In the genomic region with DNA sequence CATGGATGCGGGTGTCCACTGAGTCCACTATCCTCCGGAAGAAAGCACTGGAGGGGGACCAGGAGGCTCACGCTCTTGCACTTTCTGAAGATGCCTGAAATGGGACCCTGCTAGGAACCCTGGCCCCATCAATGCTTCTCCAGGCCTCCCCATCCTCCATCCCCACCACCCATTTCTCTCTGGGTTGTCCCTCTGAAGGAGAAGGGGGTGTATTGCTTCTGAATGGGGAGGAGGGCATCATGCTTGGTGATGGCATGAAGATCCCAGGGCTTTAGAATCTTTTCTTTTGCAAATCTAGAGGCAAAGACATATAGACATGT, we compare ENCODE assay signal across 3 cellular contexts.
TF ChIP-seq lines count a peak whose summit lies in the region.

No MANE protein-coding gene starts in this region.

TF ChIP-seq in SK-N-SH, 30 proteins besides CTCF, POLR2A, EP300 and RAD21:
- no peak for TF ChIP-seq NFIC (IDR thresholded peaks at IDR 0.05; ENCODE audit: borderline replicate concordance)
- no peak for TF ChIP-seq MXI1 (IDR thresholded peaks at IDR 0.05; ENCODE audit: low read depth, low read length)
- TF ChIP-seq FOSL2 (IDR thresholded peaks at IDR 0.05; ENCODE audit: borderline replicate concordance, low read depth) = no peak
- TF ChIP-seq MAX (IDR thresholded peaks at IDR 0.05; ENCODE audit: low read depth) = no peak
- no peak for TF ChIP-seq RFX5 (IDR thresholded peaks at IDR 0.05; ENCODE audit: low read length)
- TF ChIP-seq, protein P1, sequence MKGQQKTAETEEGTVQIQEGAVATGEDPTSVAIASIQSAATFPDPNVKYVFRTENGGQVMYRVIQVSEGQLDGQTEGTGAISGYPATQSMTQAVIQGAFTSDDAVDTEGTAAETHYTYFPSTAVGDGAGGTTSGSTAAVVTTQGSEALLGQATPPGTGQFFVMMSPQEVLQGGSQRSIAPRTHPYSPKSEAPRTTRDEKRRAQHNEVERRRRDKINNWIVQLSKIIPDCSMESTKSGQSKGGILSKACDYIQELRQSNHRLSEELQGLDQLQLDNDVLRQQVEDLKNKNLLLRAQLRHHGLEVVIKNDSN (IDR thresholded peaks at IDR 0.05; ENCODE audit: borderline replicate concordance, low read depth) = no peak
- TF ChIP-seq IRF3 (IDR thresholded peaks at IDR 0.05; ENCODE audit: low read depth, low read length) = no peak
- TF ChIP-seq RXRA (IDR thresholded peaks at IDR 0.05; ENCODE audit: borderline replicate concordance, low read depth) = no peak
- no peak for TF ChIP-seq FOXM1 (IDR thresholded peaks at IDR 0.05; ENCODE audit: low read depth)
TF ChIP-seq in SK-N-SH: peak in this region for 0.

TF ChIP-seq in SK-N-SH treated with all-trans-retinoic acid at 6 μM for 48 hours, 23 proteins besides CTCF, POLR2A, EP300 and RAD21:
- TF ChIP-seq ARNTL (CRISPR knock-in tag; IDR thresholded peaks at IDR 0.05; ENCODE audit: borderline replicate concordance, low read depth) = no peak
- TF ChIP-seq BACH2 (CRISPR knock-in tag; IDR thresholded peaks at IDR 0.05; ENCODE audit: borderline replicate concordance) = no peak
- TF ChIP-seq, protein P2, sequence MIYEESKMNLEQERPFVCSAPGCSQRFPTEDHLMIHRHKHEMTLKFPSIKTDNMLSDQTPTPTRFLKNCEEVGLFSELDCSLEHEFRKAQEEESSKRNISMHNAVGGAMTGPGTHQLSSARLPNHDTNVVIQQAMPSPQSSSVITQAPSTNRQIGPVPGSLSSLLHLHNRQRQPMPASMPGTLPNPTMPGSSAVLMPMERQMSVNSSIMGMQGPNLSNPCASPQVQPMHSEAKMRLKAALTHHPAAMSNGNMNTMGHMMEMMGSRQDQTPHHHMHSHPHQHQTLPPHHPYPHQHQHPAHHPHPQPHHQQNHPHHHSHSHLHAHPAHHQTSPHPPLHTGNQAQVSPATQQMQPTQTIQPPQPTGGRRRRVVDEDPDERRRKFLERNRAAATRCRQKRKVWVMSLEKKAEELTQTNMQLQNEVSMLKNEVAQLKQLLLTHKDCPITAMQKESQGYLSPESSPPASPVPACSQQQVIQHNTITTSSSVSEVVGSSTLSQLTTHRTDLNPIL (CRISPR knock-in tag; IDR thresholded peaks at IDR 0.05; ENCODE audit: low read depth) = no peak
- TF ChIP-seq OSR1 (CRISPR knock-in tag; IDR thresholded peaks at IDR 0.05) = no peak
- TF ChIP-seq ESRRG (CRISPR knock-in tag; IDR thresholded peaks at IDR 0.05) = no peak
- no peak for TF ChIP-seq ZC3H10 (CRISPR knock-in tag; IDR thresholded peaks at IDR 0.05)
- no peak for TF ChIP-seq ZNF565 (CRISPR knock-in tag; conservative IDR thresholded peaks at IDR 0.05; ENCODE audit: low read depth)
- no peak for TF ChIP-seq TSHZ2 (CRISPR knock-in tag; IDR thresholded peaks at IDR 0.05)
- no peak for TF ChIP-seq PATZ1 (CRISPR knock-in tag; IDR thresholded peaks at IDR 0.05; ENCODE audit: borderline replicate concordance)
- TF ChIP-seq ISL1 (CRISPR knock-in tag; IDR thresholded peaks at IDR 0.05) = no peak
- TF ChIP-seq GLIS3 (CRISPR knock-in tag; IDR thresholded peaks at IDR 0.05) = no peak
- no peak for TF ChIP-seq ZFP3 (CRISPR knock-in tag; IDR thresholded peaks at IDR 0.05)
- TF ChIP-seq TCF4 (CRISPR knock-in tag; IDR thresholded peaks at IDR 0.05; ENCODE audit: borderline replicate concordance) = no peak
- no peak for TF ChIP-seq ZFP30 (CRISPR knock-in tag; IDR thresholded peaks at IDR 0.05)
- TF ChIP-seq PPARA (CRISPR knock-in tag; IDR thresholded peaks at IDR 0.05; ENCODE audit: borderline replicate concordance) = no peak
- TF ChIP-seq ZNF70 (CRISPR knock-in tag; IDR thresholded peaks at IDR 0.05) = no peak
- no peak for TF ChIP-seq CSDC2 (CRISPR knock-in tag; IDR thresholded peaks at IDR 0.05)
- no peak for TF ChIP-seq TOX (CRISPR knock-in tag; IDR thresholded peaks at IDR 0.05; ENCODE audit: borderline replicate concordance)
- TF ChIP-seq, protein P3, sequence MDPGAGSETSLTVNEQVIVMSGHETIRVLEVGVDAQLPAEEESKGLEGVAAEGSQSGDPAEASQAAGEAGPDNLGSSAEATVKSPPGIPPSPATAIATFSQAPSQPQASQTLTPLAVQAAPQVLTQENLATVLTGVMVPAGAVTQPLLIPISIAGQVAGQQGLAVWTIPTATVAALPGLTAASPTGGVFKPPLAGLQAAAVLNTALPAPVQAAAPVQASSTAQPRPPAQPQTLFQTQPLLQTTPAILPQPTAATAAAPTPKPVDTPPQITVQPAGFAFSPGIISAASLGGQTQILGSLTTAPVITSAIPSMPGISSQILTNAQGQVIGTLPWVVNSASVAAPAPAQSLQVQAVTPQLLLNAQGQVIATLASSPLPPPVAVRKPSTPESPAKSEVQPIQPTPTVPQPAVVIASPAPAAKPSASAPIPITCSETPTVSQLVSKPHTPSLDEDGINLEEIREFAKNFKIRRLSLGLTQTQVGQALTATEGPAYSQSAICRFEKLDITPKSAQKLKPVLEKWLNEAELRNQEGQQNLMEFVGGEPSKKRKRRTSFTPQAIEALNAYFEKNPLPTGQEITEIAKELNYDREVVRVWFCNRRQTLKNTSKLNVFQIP (CRISPR knock-in tag; IDR thresholded peaks at IDR 0.05; ENCODE audit: borderline replicate concordance, low read depth) = no peak
- TF ChIP-seq RARB (CRISPR knock-in tag; IDR thresholded peaks at IDR 0.05) = no peak

TF ChIP-seq in K562, 482 proteins besides CTCF, POLR2A, EP300 and RAD21:
- TF ChIP-seq E2F1 (CRISPR knock-in tag; IDR thresholded peaks at IDR 0.05) (no peak), ZNF589 (CRISPR knock-in tag; IDR thresholded peaks at IDR 0.05; ENCODE audit: low read depth) (no peak), GABPA (tag; conservative IDR thresholded peaks at IDR 0.05; ENCODE audit: low read depth) (0 out of 2 replicates have a peak, but pooled peaks have one; percentile 2), CLOCK (CRISPR knock-in tag; IDR thresholded peaks at IDR 0.05; ENCODE audit: borderline replicate concordance) (no peak), ARID2 (IDR thresholded peaks at IDR 0.05) (no peak), JUN (IDR thresholded peaks at IDR 0.05; ENCODE audit: borderline replicate concordance, low read depth, low read length) (no peak), JUN (CRISPR knock-in tag; IDR thresholded peaks at IDR 0.05; ENCODE audit: borderline replicate concordance) (no peak)
